8 cellular contexts compared by ENCODE assay signal in genomic region chr14:89365071-89365801, GRCh38. TPM values are rescaled to one million over a fixed set of nuclear protein-coding genes. Genes with fewer than 3 reads are reported as not detected.
DNase-seq lines count a peak whose midpoint lies in the region; ATAC-seq and TF ChIP-seq lines count a peak whose summit lies in the region.

No MANE protein-coding gene starts in this region.

- CTCF ChIA-PET in SK-N-SH (lab: Yijun Ruan, JAX), result no interaction called here

- DNase-seq in T follicular helper cell (ENCODE audit: low read depth) (peak; percentile 51), adrenal gland (peak in 4 of 7 donors; percentile 34 to 61 (median 44)), osteocyte (ENCODE audit: extremely low spot score, unreplicated experiment) (no peak), NCI-H1417 treated with DMSO at 0.1 percent for 48 hours (lab: John Stamatoyannopoulos, UW) (no peak), HUDEP-2 (lab: John Stamatoyannopoulos, UW; ENCODE audit: unreplicated experiment in 76 of 76) (no peak), SK-N-SH (no peak)

- POLR2A ChIA-PET in SK-N-SH (lab: Yijun Ruan, JAX), result no interaction called here

- no peak overlapping the region for H3K4me3 Mint-ChIP-seq in osteocyte (ENCODE audit: unreplicated experiment)

- no peaks in the 10 kb centered on the region for H3F3A ChIP-seq in SK-N-SH (replicated peaks; ENCODE audit: insufficient read depth)

- no peaks in the 10 kb centered on the region for H3K27me3 Mint-ChIP-seq in osteocyte (ENCODE audit: unreplicated experiment)

- H3K79me2 ChIP-seq in SK-N-SH (ENCODE audit: insufficient read depth), result peaks cover 19% of the 10 kb centered on the region

- WGBS in adrenal gland, 4 donors, result 57 to 69% (median 66%) methylated on average over 13 of the region's 13 CpGs
- 93% methylated on average over 13 of the region's 13 CpGs for WGBS in SK-N-SH (ENCODE audit: low lambda C conversion rate)

- no peak overlapping the region for H2AFZ ChIP-seq in SK-N-SH (ENCODE audit: low read depth)

- H3K27ac ChIP-seq in adrenal gland (peak overlapping the region in 2 of 5 donors; percentile 27 to 65), SK-N-SH (ENCODE audit: low read depth in 2 of 2, low read length in 1 of 2) (no peak overlapping the region)

- H3K4me1 ChIP-seq in adrenal gland (replicated peaks in 1 of 2) (peaks cover 11 to 47% of the 10 kb centered on the region in 2 donors), SK-N-SH (ENCODE audit: control insufficient read depth in 1 of 2, insufficient read depth in 2 of 2, low read depth in 1 of 2, low read length in 1 of 2) (peaks cover 0 to 12% of the 10 kb centered on the region in 2 experiments; a peak in 1 of 4 replicates)

- H3K36me3 ChIP-seq in adrenal gland (replicated peaks in 1 of 2), result no peaks in the 10 kb centered on the region
- H3K36me3 ChIP-seq in SK-N-SH (replicated peaks in 1 of 2; ENCODE audit: control insufficient read depth in 1 of 2, insufficient read depth in 2 of 2, low read length in 1 of 2), result peaks cover 0 to 2% of the 10 kb centered on the region in 2 experiments

- no peaks in the 10 kb centered on the region for H3K9me3 Mint-ChIP-seq in osteocyte (ENCODE audit: unreplicated experiment)

- peaks cover 4% of the 10 kb centered on the region for H3K36me3 Mint-ChIP-seq in osteocyte (ENCODE audit: unreplicated experiment)

- no peak overlapping the region for H3K4me2 ChIP-seq in SK-N-SH

- H3K27me3 ChIP-seq in adrenal gland (no peaks in the 10 kb centered on the region), SK-N-SH (ENCODE audit: insufficient read depth) (no peaks in the 10 kb centered on the region)

- peaks cover 33% of the 10 kb centered on the region for H3K4me1 Mint-ChIP-seq in osteocyte (ENCODE audit: unreplicated experiment)

- no peak for TF ChIP-seq POLR2A in adrenal gland (IDR thresholded peaks at IDR 0.05)

- ATAC-seq in GM18520 (IDR thresholded peaks at IDR 0.05; ENCODE audit: unreplicated experiment) (peak; percentile 73), HG02970 (IDR thresholded peaks at IDR 0.05; ENCODE audit: low FRiP score, unreplicated experiment) (peak; percentile 78)

- no peak overlapping the region for H3K9ac ChIP-seq in SK-N-SH

- no peak for TF ChIP-seq RAD21 in SK-N-SH (IDR thresholded peaks at IDR 0.05; ENCODE audit: low read length)

- no peaks in the 10 kb centered on the region for H3K9me2 ChIP-seq in SK-N-SH

- H3K9me3 ChIP-seq in adrenal gland (replicated peaks in 1 of 3) (no peaks in the 10 kb centered on the region), SK-N-SH (no peaks in the 10 kb centered on the region)

- no peaks in the 10 kb centered on the region; the same call in 1 of the 2 replicates for H4K20me1 ChIP-seq in SK-N-SH (ENCODE audit: insufficient read depth)

- intact Hi-C loops in adrenal gland (cut with DNase I), result no loop called here

- H3K4me3 ChIP-seq in adrenal gland (no peak overlapping the region), SK-N-SH (ENCODE audit: low read depth in 2 of 2, low read length in 1 of 2) (no peak overlapping the region)

- no peak for TF ChIP-seq CTCF in adrenal gland (IDR thresholded peaks at IDR 0.05)
- no peak for TF ChIP-seq CTCF in osteocyte (IDR thresholded peaks at IDR 0.05)
- TF ChIP-seq CTCF in SK-N-SH (IDR thresholded peaks at IDR 0.05), result no peak

- peak overlapping the region; percentile 41 for H3K27ac Mint-ChIP-seq in osteocyte (ENCODE audit: unreplicated experiment)

- no peak for TF ChIP-seq EP300 in SK-N-SH (IDR thresholded peaks at IDR 0.05; ENCODE audit: borderline replicate concordance in 1 of 2, low read depth in 1 of 2, low read length in 1 of 2)

TF ChIP-seq in SK-N-SH, 30 proteins besides CTCF, POLR2A, EP300 and RAD21:
- TF ChIP-seq ELF1 (IDR thresholded peaks at IDR 0.05) (no peak), FOSL2 (IDR thresholded peaks at IDR 0.05; ENCODE audit: borderline replicate concordance, low read depth) (no peak), TEAD4 (IDR thresholded peaks at IDR 0.05; ENCODE audit: borderline replicate concordance, insufficient read depth) (no peak), MAX (IDR thresholded peaks at IDR 0.05; ENCODE audit: low read depth) (no peak), FOXM1 (IDR thresholded peaks at IDR 0.05; ENCODE audit: low read depth) (no peak), TCF12 (IDR thresholded peaks at IDR 0.05) (no peak)

RNA-seq across cellular contexts. Expression of gene FOXN3, which starts 51.8 kb away (rescaled TPM):
- 100 to 1,000 TPM in 6 of 8 donors, 10 to 100 TPM in 2; 62.2 to 131 (median 105) TPM for total RNA-seq in adrenal gland
- 10 to 100 TPM; 10.7 to 33.9 (median 22.0) TPM for polyA plus RNA-seq in adrenal gland
- total RNA-seq in osteocyte, result 120 and 130 TPM in 2 replicates
- 9.8 and 12.0 TPM in 2 replicates for polyA plus RNA-seq in SK-N-SH (2012; rRNA removed)
- polyA plus RNA-seq in SK-N-SH (2012; cell fraction: cytosol; rRNA removed), result 10.5 and 11.9 TPM in 2 replicates
- 9.6 and 9.8 TPM in 2 replicates for polyA plus RNA-seq in SK-N-SH (2012; cell fraction: nucleus; rRNA removed)

Comparison
In these comparisons a context has a peak if more than half of its experiments do, and no peak if none do; other contexts are left out.
1. DNase-seq: peak in T follicular helper cell (single experiment) and adrenal gland (4 of 7); none in osteocyte (single experiment), NCI-H1417 treated with DMSO at 0.1 percent for 48 hours (single experiment), HUDEP-2 (0 of 76) and SK-N-SH (single experiment).